18 cellular contexts compared by ENCODE assay signal in genomic region chr13:109899748-109900147, GRCh38.
DNase-seq lines count a peak whose midpoint lies in the region; ATAC-seq, FAIRE-seq and TF ChIP-seq lines count a peak whose summit lies in the region.
"Had no signal": no experiment of that assay in that cellular context is flagged by ENCODE, and none has a peak within 500 bp of the region (broad histone marks: within the 10 kb centered on the region; RNA-seq: fewer than 3 reads in every experiment).

No MANE protein-coding gene starts in this region.

- ATAC-seq in HepG2 = no peak
- no peak for ATAC-seq in right lobe of liver
- ATAC-seq in K562 = no peak
- no peak for ATAC-seq in GM18505 (IDR thresholded peaks at IDR 0.05; ENCODE audit: unreplicated experiment)

- 30% methylated on average over 3 of the region's 3 CpGs for WGBS in HepG2 (ENCODE audit: low lambda C conversion rate)
- 58% methylated on average over 3 of the region's 3 CpGs for WGBS in right lobe of liver (ENCODE audit: insufficient coverage, low coverage, low lambda C conversion rate, missing lambda C conversion rate)
- 0% methylated on average over 2 of the region's 3 CpGs for WGBS in K562 (ENCODE audit: insufficient coverage, low coverage, missing lambda C conversion rate)

- no peaks in the 10 kb centered on the region for H3K9me3 ChIP-seq in HepG2 (ENCODE audit: low read length)
- no peaks in the 10 kb centered on the region for H3K9me3 ChIP-seq in right lobe of liver
- H3K9me3 ChIP-seq in K562 (replicated peaks; ENCODE audit: control insufficient read depth, insufficient read depth, low read depth, low read length) = no peaks in the 10 kb centered on the region
- H3K9me3 ChIP-seq in neural cell (ENCODE audit: low read length) = no peaks in the 10 kb centered on the region
- H3K9me3 ChIP-seq: Caco-2 had no signal

- no peak for TF ChIP-seq EP300 in HepG2 (IDR thresholded peaks at IDR 0.05; ENCODE audit: low read depth in 2 of 2, low read length in 2 of 2)
- no peak for TF ChIP-seq EP300 in HepG2 (CRISPR knock-in tag; IDR thresholded peaks at IDR 0.05; ENCODE audit: borderline replicate concordance)
- no peak for TF ChIP-seq EP300 in K562 (IDR thresholded peaks at IDR 0.05; ENCODE audit: low read length)
- no peak for TF ChIP-seq EP300 in neural cell (conservative IDR thresholded peaks at IDR 0.05; ENCODE audit: poor library complexity, severe bottlenecking)

- H3K36me3 ChIP-seq in HepG2 (replicated peaks in 1 of 2; ENCODE audit: control insufficient read depth in 1 of 2, insufficient read depth in 2 of 2, low read length in 2 of 2) (no peaks in the 10 kb centered on the region), right lobe of liver (no peaks in the 10 kb centered on the region), K562 (ENCODE audit: control insufficient read depth, insufficient read depth, low read length) (no peaks in the 10 kb centered on the region), neural cell (ENCODE audit: insufficient read depth, low read length) (no peaks in the 10 kb centered on the region)
- H3K36me3 ChIP-seq: BLaER1 had no signal

- DNase-seq in HepG2 (ENCODE audit: low spot score) (no peak), right lobe of liver (no peak), K562 (ENCODE audit: extremely low read depth in 1 of 4, low spot score in 3 of 4) (no peak), AG08395 (ENCODE audit: low spot score) (no peak), mucosa of gallbladder (ENCODE audit: low spot score) (no peak)
- DNase-seq: AML-193; Caco-2; CD8-positive, alpha-beta memory T cell; DND-41; HCEC 1CT; KBM-7 had no signal

- intact Hi-C loops in HepG2 (cut with micrococcal nuclease; ENCODE audit: unreplicated experiment) = no loop called here
- intact Hi-C loops in right lobe of liver (cut with DNase I) = no loop called here
- intact Hi-C loops in K562 (cut with micrococcal nuclease) = no loop called here

- TF ChIP-seq CTCF in HepG2 (CRISPR knock-in tag; IDR thresholded peaks at IDR 0.05) (no peak), right lobe of liver (IDR thresholded peaks at IDR 0.05) (no peak), K562 (IDR thresholded peaks at IDR 0.05 in 2 of 3, conservative IDR thresholded peaks at IDR 0.05 in 1 of 3; ENCODE audit: insufficient read depth in 2 of 3, low read depth in 1 of 3, low read length in 3 of 3) (no peak), neural cell (IDR thresholded peaks at IDR 0.05; ENCODE audit: poor library complexity, severe bottlenecking) (no peak)

- H3K4me1 ChIP-seq in HepG2 (ENCODE audit: insufficient read depth, low read length) = no peaks in the 10 kb centered on the region
- H3K4me1 ChIP-seq in right lobe of liver = no peaks in the 10 kb centered on the region
- no peaks in the 10 kb centered on the region for H3K4me1 ChIP-seq in K562 (replicated peaks in 1 of 2; ENCODE audit: control insufficient read depth in 2 of 2, insufficient read depth in 2 of 2, low read length in 2 of 2)
- H3K4me1 ChIP-seq: Caco-2 had no signal

- BruUV-seq in HepG2 (replicated peaks; lab: Mats Ljungman, UMichigan) (no TSS peak), K562 (replicated peaks; lab: Mats Ljungman, UMichigan) (no TSS peak)

- no peaks in the 10 kb centered on the region for H4K20me1 ChIP-seq in HepG2 (ENCODE audit: insufficient read depth, low read length)
- H4K20me1 ChIP-seq in K562 (replicated peaks; ENCODE audit: control insufficient read depth, insufficient read depth, low read length) = no peaks in the 10 kb centered on the region
- no peaks in the 10 kb centered on the region for H4K20me1 ChIP-seq in neural cell (ENCODE audit: insufficient read depth)
- H4K20me1 ChIP-seq: BLaER1 had no signal

- H3K27ac ChIP-seq in HepG2 (ENCODE audit: extremely low read length, insufficient read depth, low read length) (no peak overlapping the region), right lobe of liver (no peak overlapping the region), K562 (ENCODE audit: extremely low read depth, low read depth, low read length) (no peak overlapping the region), neural cell (ENCODE audit: low read length) (no peak overlapping the region)
- H3K27ac ChIP-seq: 22Rv1, BLaER1 had no signal

- H2AFZ ChIP-seq in HepG2 (ENCODE audit: low read length) (no peak overlapping the region), K562 (ENCODE audit: low read depth, low read length) (no peak overlapping the region), neural cell (ENCODE audit: low read depth, low read length) (no peak overlapping the region)

- in situ Hi-C loops in HepG2 (cut with HindIII; ENCODE audit: extremely low pct_ligation_motif_present, low pct_unique_long_range_greater_than_20kb) (no loop called here), K562 (cut with MboI) (no loop called here)

- H3K9ac ChIP-seq in HepG2 (ENCODE audit: insufficient read depth, low read depth, low read length) (no peak overlapping the region), K562 (ENCODE audit: insufficient read depth in 1 of 2, low read depth in 2 of 2, low read length in 2 of 2) (no peak overlapping the region), neural cell (ENCODE audit: low read length) (no peak overlapping the region)
- H3K9ac ChIP-seq: BLaER1 had no signal

- H3F3A ChIP-seq in neural cell (ENCODE audit: insufficient read depth, low read length, poor library complexity, severe bottlenecking) = no peaks in the 10 kb centered on the region

- TF ChIP-seq RAD21 in HepG2 (CRISPR knock-in tag; IDR thresholded peaks at IDR 0.05) = no peak
- TF ChIP-seq RAD21 in K562 (CRISPR knock-in tag; conservative IDR thresholded peaks at IDR 0.05 in 1 of 2, IDR thresholded peaks at IDR 0.05 in 1 of 2) = no peak
- TF ChIP-seq RAD21 in neural cell (conservative IDR thresholded peaks at IDR 0.05) = no peak

- no peak for FAIRE-seq in HepG2 (lab: Jason Lieb, UNC)
- FAIRE-seq in K562 (lab: Jason Lieb, UNC) = no peak
- FAIRE-seq: GM18507, H1, HTR-8/SVneo had no signal

- no peaks in the 10 kb centered on the region for H3K9me1 ChIP-seq in K562 (ENCODE audit: control insufficient read depth, insufficient read depth, low read length)

- POLR2A ChIA-PET in HepG2 (lab: Yijun Ruan, JAX) (no interaction called here), K562 (lab: Yijun Ruan, JAX) (no interaction called here)

- H3K4me2 ChIP-seq in HepG2 (ENCODE audit: low read depth, low read length) = no peak overlapping the region
- H3K4me2 ChIP-seq in K562 (ENCODE audit: insufficient read depth, low read length) = no peak overlapping the region
- peak overlapping the region; percentile 8 for H3K4me2 ChIP-seq in neural cell (ENCODE audit: low read length)

- TF ChIP-seq POLR2A in HepG2 (IDR thresholded peaks at IDR 0.05; ENCODE audit: insufficient read depth in 1 of 2, low read depth in 2 of 2, low read length in 2 of 2) (no peak), right lobe of liver (IDR thresholded peaks at IDR 0.05) (no peak), K562 (conservative IDR thresholded peaks at IDR 0.05) (no peak), GM18505 (IDR thresholded peaks at IDR 0.05; ENCODE audit: borderline replicate concordance, extremely low read depth, insufficient read depth, insufficient read length) (no peak)

- CTCF ChIA-PET in HepG2 (lab: Yijun Ruan, JAX; ENCODE audit: low intra/inter-chr PET ratio, low total read pairs) = no interaction called here
- CTCF ChIA-PET in K562 (lab: Yijun Ruan, JAX; ENCODE audit: low intra/inter-chr PET ratio) = no interaction called here

- H3K79me2 ChIP-seq in HepG2 (ENCODE audit: insufficient read depth, low read length) = no peaks in the 10 kb centered on the region
- no peaks in the 10 kb centered on the region for H3K79me2 ChIP-seq in K562 (ENCODE audit: control insufficient read depth, insufficient read depth, low read length)
- no peaks in the 10 kb centered on the region for H3K79me2 ChIP-seq in neural cell (replicated peaks; ENCODE audit: insufficient read depth, low read length)

- H3K27me3 ChIP-seq in HepG2 (ENCODE audit: control insufficient read depth in 1 of 2, insufficient read depth in 2 of 2, low read length in 2 of 2) (no peaks in the 10 kb centered on the region; a peak in 1 of 5 replicates), right lobe of liver (no peaks in the 10 kb centered on the region), K562 (ENCODE audit: control insufficient read depth in 2 of 2, insufficient read depth in 2 of 2, low read length in 2 of 2) (no peaks in the 10 kb centered on the region), neural cell (ENCODE audit: insufficient read depth, low read depth, low read length) (no peaks in the 10 kb centered on the region)
- H3K27me3 ChIP-seq: BLaER1 had no signal

- no peaks in the 10 kb centered on the region for H3K9me2 ChIP-seq in neural cell (ENCODE audit: insufficient read depth, low read length)

- H3K4me3 ChIP-seq in HepG2 (replicated peaks in 1 of 3; ENCODE audit: insufficient read depth in 1 of 3, low read depth in 2 of 3, low read length in 3 of 3) (no peak overlapping the region), right lobe of liver (no peak overlapping the region), K562 (no peak overlapping the region), neural cell (ENCODE audit: low read length) (no peak overlapping the region)
- H3K4me3 ChIP-seq: BLaER1 had no signal

TF ChIP-seq in HepG2, 621 proteins besides CTCF, POLR2A, EP300 and RAD21:
- TF ChIP-seq HNRNPK (IDR thresholded peaks at IDR 0.05; ENCODE audit: low read depth, low read length, poor library complexity, severe bottlenecking) (peak; percentile 30), ZBTB42 (CRISPR knock-in tag; IDR thresholded peaks at IDR 0.05) (no peak)

TF ChIP-seq in K562, 482 proteins besides CTCF, POLR2A, EP300 and RAD21 (continues in another document):
- TF ChIP-seq ID3 (CRISPR knock-in tag; IDR thresholded peaks at IDR 0.05) (no peak), ID3 (tag; IDR thresholded peaks at IDR 0.05) (no peak)

Comparison
In these comparisons a context has a peak if more than half of its experiments do, and no peak if none do; other contexts are left out.
1. Of the 241 proteins assayed by ChIP-seq in both HepG2 and K562: peak only in HepG2: HNRNPK; only in K562: ZNF512; in both: none; in neither: 239.